Comparison of ENCODE assay signal across 13 cellular contexts in genomic region chr2:224893848-224894247, GRCh38.
DNase-seq lines count a peak whose midpoint lies in the region; ATAC-seq and TF ChIP-seq lines count a peak whose summit lies in the region.
"Had no signal": no experiment of that assay in that cellular context is flagged by ENCODE, and none has a peak within 500 bp of the region (broad histone marks: within the 10 kb centered on the region; RNA-seq: fewer than 3 reads in every experiment).

No MANE protein-coding gene starts in this region.

- intact Hi-C loops in naive thymus-derived CD4-positive, alpha-beta T cell (cut with micrococcal nuclease) = loop anchor here (2.0 to 10.0 kb wide), 5 partner anchors 15 to 771 kb away; no protein-coding TSS in a partner anchor
- intact Hi-C loops in right lobe of liver (cut with DNase I) = no loop called here

- DNase-seq in activated CD4-positive, alpha-beta T cell treated with anti-CD3 and anti-CD28 coated beads, Interleukin-2, amount 10 ng/mL, durations not matched to agents 7 days and 5 days = no peak
- DNase-seq in activated CD4-positive, alpha-beta T cell treated with anti-CD3 and anti-CD28 coated beads for 1 hour = no peak
- DNase-seq in naive thymus-derived CD4-positive, alpha-beta T cell = no peak
- no peak for DNase-seq in right lobe of liver
- no peak for DNase-seq in NCI-H128 (lab: John Stamatoyannopoulos, UW; ENCODE audit: unreplicated experiment)
- no peak for DNase-seq in stimulated activated CD4-positive, alpha-beta T cell treated with anti-CD3 and anti-CD28 coated beads, Interleukin-4, amount 100 ng/mL, for 24 hours
- DNase-seq: NCI-H2171 treated with DMSO at 0.1 percent for 48 hours; stimulated activated CD4-positive, alpha-beta T cell treated with anti-CD3 and anti-CD28 coated beads, Interleukin-12 subunit alpha, Interleukin-12 subunit beta, amount 100 ng/mL, for 4 hours had no signal

- H3K4me3 ChIP-seq in naive thymus-derived CD4-positive, alpha-beta T cell (ENCODE audit: low read length) = no peak overlapping the region
- no peak overlapping the region for H3K4me3 ChIP-seq in right lobe of liver
- H3K4me3 ChIP-seq: A549 had no signal

- CTCF ChIA-PET in activated CD4-positive, alpha-beta T cell treated with anti-CD3 and anti-CD28 coated beads, Interleukin-2, amount 10 ng/mL, durations not matched to agents 7 days and 5 days (lab: Charles Lee) = interaction anchor here (1.4 to 1.8 kb wide), 2 partner anchors 11 to 15 kb away, joined by 4 to 5 read pairs; no protein-coding TSS in a partner anchor
- CTCF ChIA-PET in naive thymus-derived CD4-positive, alpha-beta T cell (lab: Charles Lee) = interaction anchor here (1.9 kb wide), 1 partner anchor 109 kb away, joined by 6 read pairs; no protein-coding TSS in a partner anchor

- H3K9me3 ChIP-seq in naive thymus-derived CD4-positive, alpha-beta T cell (ENCODE audit: control insufficient read depth in 2 of 3, low read length in 3 of 3) = no peaks in the 10 kb centered on the region
- H3K9me3 ChIP-seq in right lobe of liver = no peaks in the 10 kb centered on the region
- H3K9me3 ChIP-seq: A549 had no signal

- peak overlapping the region; percentile 86 for H3K27ac Mint-ChIP-seq in activated CD4-positive, alpha-beta T cell treated with anti-CD3 and anti-CD28 coated beads, Interleukin-2, amount 10 ng/mL, durations not matched to agents 7 days and 5 days
- H3K27ac Mint-ChIP-seq in naive thymus-derived CD4-positive, alpha-beta T cell = peak overlapping the region in 7 of 9 donors; percentile 43 to 92 (median 70)

- peaks cover 12 to 16% of the 10 kb centered on the region in 2 donors for H3K4me1 ChIP-seq in naive thymus-derived CD4-positive, alpha-beta T cell (ENCODE audit: control insufficient read depth in 2 of 2, insufficient read depth in 2 of 2, low read length in 2 of 2)
- no peaks in the 10 kb centered on the region for H3K4me1 ChIP-seq in right lobe of liver

- H3K27me3 Mint-ChIP-seq in activated CD4-positive, alpha-beta T cell treated with anti-CD3 and anti-CD28 coated beads, Interleukin-2, amount 10 ng/mL, durations not matched to agents 7 days and 5 days = no peaks in the 10 kb centered on the region
- no peaks in the 10 kb centered on the region for H3K27me3 Mint-ChIP-seq in naive thymus-derived CD4-positive, alpha-beta T cell

- H3K36me3 Mint-ChIP-seq in activated CD4-positive, alpha-beta T cell treated with anti-CD3 and anti-CD28 coated beads, Interleukin-2, amount 10 ng/mL, durations not matched to agents 7 days and 5 days (ENCODE audit: low read depth) = peaks cover 79% of the 10 kb centered on the region
- peaks cover 13 to 72% (median 50%) of the 10 kb centered on the region in 5 donors for H3K36me3 Mint-ChIP-seq in naive thymus-derived CD4-positive, alpha-beta T cell

- no peaks in the 10 kb centered on the region for H3K9me3 Mint-ChIP-seq in activated CD4-positive, alpha-beta T cell treated with anti-CD3 and anti-CD28 coated beads, Interleukin-2, amount 10 ng/mL, durations not matched to agents 7 days and 5 days
- no peaks in the 10 kb centered on the region for H3K9me3 Mint-ChIP-seq in naive thymus-derived CD4-positive, alpha-beta T cell

- H3K36me3 ChIP-seq in naive thymus-derived CD4-positive, alpha-beta T cell (ENCODE audit: control insufficient read depth in 2 of 3, insufficient read depth in 3 of 3, low read length in 3 of 3) = peaks cover 0 to 39% (median 5%) of the 10 kb centered on the region in 3 experiments
- H3K36me3 ChIP-seq in right lobe of liver = no peaks in the 10 kb centered on the region

- TF ChIP-seq CTCF in right lobe of liver (IDR thresholded peaks at IDR 0.05) = no peak

- TF ChIP-seq POLR2A in right lobe of liver (IDR thresholded peaks at IDR 0.05) = no peak

- POLR2A ChIA-PET in activated CD4-positive, alpha-beta T cell treated with anti-CD3 and anti-CD28 coated beads, Interleukin-2, amount 10 ng/mL, durations not matched to agents 7 days and 5 days (lab: Charles Lee) = no interaction called here
- POLR2A ChIA-PET in naive thymus-derived CD4-positive, alpha-beta T cell (lab: Charles Lee) = interaction anchor here (0.7 to 1.0 kb wide), 2 partner anchors 35 to 98 kb away, joined by 3 to 4 read pairs; no protein-coding TSS in a partner anchor

- 66% methylated on average over 2 of the region's 2 CpGs for WGBS in right lobe of liver (ENCODE audit: insufficient coverage, low coverage, low lambda C conversion rate, missing lambda C conversion rate)

- ATAC-seq in GM21390 (IDR thresholded peaks at IDR 0.05; ENCODE audit: unreplicated experiment) (peak; percentile 38), HG03520 (IDR thresholded peaks at IDR 0.05; ENCODE audit: unreplicated experiment) (peak; percentile 32), right lobe of liver (no peak)
- ATAC-seq in naive thymus-derived CD4-positive, alpha-beta T cell = no peak
- ATAC-seq: A549, Panc1 had no signal

- no peak overlapping the region for H3K27ac ChIP-seq in naive thymus-derived CD4-positive, alpha-beta T cell (ENCODE audit: low read depth, low read length)
- H3K27ac ChIP-seq in right lobe of liver = no peak overlapping the region
- H3K27ac ChIP-seq: A549, epithelial cell of prostate had no signal

- no peaks in the 10 kb centered on the region for H3K27me3 ChIP-seq in naive thymus-derived CD4-positive, alpha-beta T cell (ENCODE audit: control insufficient read depth in 2 of 2, insufficient read depth in 2 of 2, low read length in 2 of 2)
- H3K27me3 ChIP-seq in right lobe of liver = no peaks in the 10 kb centered on the region

- H3K4me3 Mint-ChIP-seq in activated CD4-positive, alpha-beta T cell treated with anti-CD3 and anti-CD28 coated beads, Interleukin-2, amount 10 ng/mL, durations not matched to agents 7 days and 5 days = no peak overlapping the region
- peak overlapping the region in 1 of 10 donors; percentile 75 for H3K4me3 Mint-ChIP-seq in naive thymus-derived CD4-positive, alpha-beta T cell

- H3K4me1 Mint-ChIP-seq in activated CD4-positive, alpha-beta T cell treated with anti-CD3 and anti-CD28 coated beads, Interleukin-2, amount 10 ng/mL, durations not matched to agents 7 days and 5 days = peaks cover 60% of the 10 kb centered on the region
- H3K4me1 Mint-ChIP-seq in naive thymus-derived CD4-positive, alpha-beta T cell = peaks cover 32 to 75% (median 63%) of the 10 kb centered on the region in 7 donors

Comparison
In these comparisons a context has a peak if more than half of its experiments do, and no peak if none do; other contexts are left out.
1. ATAC-seq: peak in GM21390 (single experiment) and HG03520 (single experiment); none in naive thymus-derived CD4-positive, alpha-beta T cell (single experiment) and right lobe of liver (0 of 4).
2. intact Hi-C loops: an anchor here in naive thymus-derived CD4-positive, alpha-beta T cell (2.0 to 10.0 kb wide); none called in right lobe of liver.